ENCODE assay signal across 9 cellular contexts in the genomic region with DNA sequence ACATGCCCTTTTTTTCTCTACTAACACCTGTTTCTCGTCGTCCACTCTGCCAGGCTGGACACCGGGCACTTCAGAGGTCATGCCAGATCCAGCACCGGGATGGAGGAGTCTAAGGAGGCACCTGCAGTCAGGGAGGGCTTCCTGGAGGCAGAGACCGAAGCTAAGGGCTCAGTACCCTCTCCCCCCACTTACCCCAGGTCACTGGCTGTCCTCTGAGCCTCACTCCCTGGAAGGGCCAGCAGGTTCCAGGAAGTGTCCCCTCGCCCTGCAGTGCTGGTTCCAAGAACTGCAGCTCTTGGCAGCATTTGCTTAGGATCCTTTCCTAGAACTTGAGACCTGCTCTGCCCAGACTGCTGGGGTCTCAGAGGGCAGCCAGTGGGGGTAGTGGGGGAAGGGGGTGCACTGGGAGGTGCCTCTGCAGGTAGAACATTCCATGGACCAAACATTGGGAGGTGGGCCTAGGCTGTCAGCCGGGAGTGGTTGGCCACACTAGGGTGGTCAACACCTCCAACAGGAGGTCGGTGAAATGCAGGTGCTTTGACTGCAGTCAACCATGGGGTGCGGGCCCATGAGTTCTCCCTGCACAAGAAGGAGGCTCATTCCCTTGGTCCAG. TPM values are rescaled to one million over a fixed set of nuclear protein-coding genes. Genes with fewer than 3 reads are reported as not detected.
DNase-seq lines count a peak whose midpoint lies in the region; ATAC-seq, FAIRE-seq and TF ChIP-seq lines count a peak whose summit lies in the region.
"Had no signal": no experiment of that assay in that cellular context is flagged by ENCODE, and none has a peak within 500 bp of the region (broad histone marks: within the 10 kb centered on the region; RNA-seq: fewer than 3 reads in every experiment).

No MANE protein-coding gene starts in this region.

- H3K27me3 ChIP-seq in GM12878 (replicated peaks in 1 of 2; ENCODE audit: control insufficient read depth in 2 of 2, insufficient read depth in 2 of 2, low read length in 1 of 2): no peaks in the 10 kb centered on the region
- H3K27me3 ChIP-seq in neural progenitor cell: no peaks in the 10 kb centered on the region

- BruUV-seq in GM12878 (replicated peaks; lab: Mats Ljungman, UMichigan): no TSS peak

- no peak for TF ChIP-seq EP300 in GM12878 (IDR thresholded peaks at IDR 0.05; ENCODE audit: borderline replicate concordance in 1 of 2, control insufficient read depth in 1 of 2, low read depth in 2 of 2, low read length in 2 of 2)

- WGBS in GM12878 (ENCODE audit: insufficient coverage, insufficient replicate concordance, low lambda C conversion rate, missing lambda C conversion rate): 34% methylated on average over 9 of the region's 9 CpGs

- H3K27ac ChIP-seq in GM12878 (ENCODE audit: control insufficient read depth, insufficient read depth) (no peak overlapping the region), neural progenitor cell (no peak overlapping the region)

- no peaks in the 10 kb centered on the region for H3K9me3 Mint-ChIP-seq in natural killer cell treated with Interleukin-12 subunit alpha and Interleukin-12 subunit beta and Interleukin-15 and Interleukin-18, amount 100 ng/mL, for 72 hours
- H3K9me3 Mint-ChIP-seq in natural killer cell (no peaks in the 10 kb centered on the region), neural progenitor cell (no peaks in the 10 kb centered on the region)

- in situ Hi-C loops in GM12878 (cut with MboI): loop anchor here (25.0 kb wide), 1 partner anchor 1087 kb away; no protein-coding TSS in a partner anchor

- no peaks in the 10 kb centered on the region for H3K27me3 Mint-ChIP-seq in natural killer cell treated with Interleukin-12 subunit alpha and Interleukin-12 subunit beta and Interleukin-15 and Interleukin-18, amount 100 ng/mL, for 72 hours
- no peaks in the 10 kb centered on the region for H3K27me3 Mint-ChIP-seq in natural killer cell (ENCODE audit: low read depth in 2 of 2)
- H3K27me3 Mint-ChIP-seq in neural progenitor cell (ENCODE audit: insufficient read depth, low read depth): peaks cover 9% of the 10 kb centered on the region

- DNase-seq in natural killer cell treated with Interleukin-12 subunit alpha and Interleukin-12 subunit beta and Interleukin-15 and Interleukin-18, amount 100 ng/mL, for 72 hours (ENCODE audit: low spot score): no peak
- no peak for DNase-seq in natural killer cell
- DNase-seq in GM12878 (ENCODE audit: low read depth, low spot score): no peak
- no peak for DNase-seq in neural progenitor cell (ENCODE audit: low spot score)
- DNase-seq in activated gamma-delta T cell (lab: John Stamatoyannopoulos, UW): no peak
- no peak for DNase-seq in kidney glomerular epithelial cell (lab: John Stamatoyannopoulos, UW)
- DNase-seq: NCI-H1417 treated with DMSO at 0.1 percent for 48 hours had no signal

- H2AFZ ChIP-seq in GM12878 (ENCODE audit: control insufficient read depth, low read depth, low read length) (peak overlapping the region; percentile 83), neural progenitor cell (replicated peaks) (no peak overlapping the region)

- ATAC-seq in natural killer cell treated with Interleukin-12 subunit alpha and Interleukin-12 subunit beta and Interleukin-15 and Interleukin-18, amount 100 ng/mL, for 72 hours: peak in 1 of 2 donors; percentile 7
- no peak for ATAC-seq in natural killer cell
- ATAC-seq in GM12878: no peak
- no peak for ATAC-seq in GM21825 (IDR thresholded peaks at IDR 0.05; ENCODE audit: unreplicated experiment)
- no peak for ATAC-seq in GM18502 (IDR thresholded peaks at IDR 0.05; ENCODE audit: poor library complexity, unreplicated experiment)

- H3K4me2 ChIP-seq in GM12878 (ENCODE audit: control insufficient read depth, insufficient read depth) (no peak overlapping the region; the same call in 1 of the 2 replicates), neural progenitor cell (no peak overlapping the region)

- intact Hi-C loops in natural killer cell (cut with micrococcal nuclease): no loop called here
- intact Hi-C loops in GM12878 (cut with micrococcal nuclease; ENCODE audit: unreplicated experiment): no loop called here

- H3K79me2 ChIP-seq in GM12878 (ENCODE audit: control insufficient read depth, insufficient read depth, low read length): no peaks in the 10 kb centered on the region
- no peaks in the 10 kb centered on the region for H3K79me2 ChIP-seq in neural progenitor cell (ENCODE audit: low read depth)

- TF ChIP-seq CTCF in natural killer cell (IDR thresholded peaks at IDR 0.05) (no peak), GM12878 (IDR thresholded peaks at IDR 0.05 in 2 of 3, conservative IDR thresholded peaks at IDR 0.05 in 1 of 3; ENCODE audit: control insufficient read depth in 2 of 3, extremely low read depth in 1 of 3, insufficient read depth in 1 of 3, low read depth in 3 of 3, low read length in 3 of 3) (no peak), neural progenitor cell (IDR thresholded peaks at IDR 0.05) (no peak)

- CTCF ChIA-PET in GM12878 (lab: Yijun Ruan, JAX): interaction anchor here (2.3 to 4.8 kb wide), 4 partner anchors 9 to 13 kb away, joined by 7 to 42 read pairs (median 14); a partner anchor contains a TSS

- peak overlapping the region; percentile 99 for H3K27ac Mint-ChIP-seq in natural killer cell treated with Interleukin-12 subunit alpha and Interleukin-12 subunit beta and Interleukin-15 and Interleukin-18, amount 100 ng/mL, for 72 hours
- H3K27ac Mint-ChIP-seq in natural killer cell: peak overlapping the region in 1 of 2 donors; percentile 95
- peak overlapping the region; percentile 34 for H3K27ac Mint-ChIP-seq in neural progenitor cell

- peaks cover 65 to 67% of the 10 kb centered on the region in 2 donors for H3K4me1 Mint-ChIP-seq in natural killer cell treated with Interleukin-12 subunit alpha and Interleukin-12 subunit beta and Interleukin-15 and Interleukin-18, amount 100 ng/mL, for 72 hours (ENCODE audit: low read depth in 2 of 2)
- peaks cover 51 to 63% of the 10 kb centered on the region in 2 donors for H3K4me1 Mint-ChIP-seq in natural killer cell
- H3K4me1 Mint-ChIP-seq in neural progenitor cell: peaks cover 3% of the 10 kb centered on the region

- H3K4me1 ChIP-seq in GM12878 (ENCODE audit: control insufficient read depth, insufficient read depth, low read length) (peaks cover 18% of the 10 kb centered on the region), neural progenitor cell (no peaks in the 10 kb centered on the region)

- H3K36me3 ChIP-seq in GM12878 (ENCODE audit: control insufficient read depth in 2 of 2, insufficient read depth in 2 of 2, low read length in 1 of 2): no peaks in the 10 kb centered on the region
- no peaks in the 10 kb centered on the region for H3K36me3 ChIP-seq in neural progenitor cell

- H3K4me3 ChIP-seq in GM12878 (no peak overlapping the region), neural progenitor cell (no peak overlapping the region)

- no peaks in the 10 kb centered on the region for H3F3A ChIP-seq in neural progenitor cell (ENCODE audit: low read depth)

- TF ChIP-seq POLR2A in GM12878 (IDR thresholded peaks at IDR 0.05; ENCODE audit: low read depth, low read length): no peak

- no peak for TF ChIP-seq RAD21 in GM12878 (IDR thresholded peaks at IDR 0.05; ENCODE audit: insufficient read depth, low read depth, low read length)

- POLR2A ChIA-PET in GM12878 (lab: Charles Lee): interaction anchor here (0.5 to 7.6 kb wide), 5 partner anchors 10 to 32 kb away, joined by 3 to 65 read pairs (median 10); a partner anchor contains a TSS

- peak overlapping the region; percentile 88 for H3K4me3 Mint-ChIP-seq in natural killer cell treated with Interleukin-12 subunit alpha and Interleukin-12 subunit beta and Interleukin-15 and Interleukin-18, amount 100 ng/mL, for 72 hours
- H3K4me3 Mint-ChIP-seq in natural killer cell (no peak overlapping the region), neural progenitor cell (no peak overlapping the region)

- H3K9me3 ChIP-seq in GM12878 (replicated peaks; ENCODE audit: control insufficient read depth, insufficient read depth, low read length): no peaks in the 10 kb centered on the region
- H3K9me3 ChIP-seq in neural progenitor cell (ENCODE audit: low read depth): no peaks in the 10 kb centered on the region

- H3K9ac ChIP-seq in GM12878 (ENCODE audit: control insufficient read depth, insufficient read depth, low read length) (no peak overlapping the region), neural progenitor cell (no peak overlapping the region)

- SMC1A ChIA-PET in GM12878 (lab: Charles Lee; ENCODE audit: uncharacterized antibody, unreplicated experiment): interaction anchor here (1.4 to 3.3 kb wide), 3 partner anchors 10 to 16 kb away, joined by 5 to 15 read pairs (median 11); a partner anchor contains a TSS

- FAIRE-seq in GM12878 (lab: Jason Lieb, UNC): no peak

- H4K20me1 ChIP-seq in GM12878 (ENCODE audit: control insufficient read depth, insufficient read depth) (no peaks in the 10 kb centered on the region), neural progenitor cell (ENCODE audit: low read depth) (no peaks in the 10 kb centered on the region)

- RAD21 ChIA-PET in GM12878 (lab: Charles Lee; ENCODE audit: unreplicated experiment): interaction anchor here (1.0 to 3.0 kb wide), 3 partner anchors 10 to 31 kb away, joined by 4 to 32 read pairs (median 6); a partner anchor contains a TSS

- H3K36me3 Mint-ChIP-seq in natural killer cell treated with Interleukin-12 subunit alpha and Interleukin-12 subunit beta and Interleukin-15 and Interleukin-18, amount 100 ng/mL, for 72 hours: peaks cover 7% of the 10 kb centered on the region
- H3K36me3 Mint-ChIP-seq in natural killer cell (peaks cover 9% of the 10 kb centered on the region), neural progenitor cell (no peaks in the 10 kb centered on the region)

RNA-seq across cellular contexts. Expression of a gene that starts 11.3 kb away (rescaled TPM):
- 100 to 1,000 TPM; 146 to 151 TPM for total RNA-seq in natural killer cell treated with Interleukin-12 subunit alpha and Interleukin-12 subunit beta and Interleukin-15 and Interleukin-18, amount 100 ng/mL, for 72 hours
- 10 to 100 TPM in 2 of 3 donors, 1 to 10 TPM in 1; 2.4 to 23.6 (median 11.3) TPM for total RNA-seq in natural killer cell
- total RNA-seq in GM12878 (2013; cell fraction: nucleolus; rRNA removed): 2.3 and 2.6 TPM in 2 replicates
- total RNA-seq in GM12878 (2014; rRNA removed): 2.3 and 2.5 TPM in 2 replicates
- total RNA-seq in GM12878 (2014; rRNA removed; fragmentation: Illumina TruSeq; extraction: Trizol): 0.94 and 1.0 TPM in 2 replicates
- total RNA-seq in GM12878 (2021): 4.4 and 5.1 TPM in 2 replicates
- polyA plus RNA-seq in GM12878 (2011; ENCODE audit: low read depth): 0.25 TPM
- 0.20 and 0.41 TPM in 2 replicates for polyA plus RNA-seq in GM12878 (2011; rRNA removed)
- polyA plus RNA-seq in GM12878 (2011; cell fraction: cytosol; rRNA removed): 0.97 and 1.0 TPM in 2 replicates
- 1.8 and 2.2 TPM in 2 replicates for polyA plus RNA-seq in GM12878 (2011; cell fraction: nucleus; rRNA removed)
- 1.4 and 1.5 TPM in 2 replicates for polyA plus RNA-seq in GM12878 (2012)
- 1.4 and 2.7 TPM in 2 replicates for polyA plus RNA-seq in GM12878 (2014; fragmentation: Illumina TruSeq; extraction: Trizol)
- polyA plus RNA-seq in GM12878 (2014; fragmentation: Nextera tagmentation; extraction: Ambion mirVana): under 1 TPM; 0.21 to 0.57 TPM
- polyA plus RNA-seq in GM12878 (2014; rRNA removed): 3.2 and 3.7 TPM in 2 replicates
- polyA plus RNA-seq in GM12878 (2016; fragmentation: Nextera tagmentation; extraction: Ambion mirVana): 1 to 10 TPM; 1.1 to 2.5 TPM
- 1.6 and 1.9 TPM in 2 replicates for polyA minus RNA-seq in GM12878 (2011; rRNA and poly(A)+ RNA removed)
- 0.80 and 0.94 TPM in 2 replicates for polyA minus RNA-seq in GM12878 (2011; cell fraction: cytosol; rRNA and poly(A)+ RNA removed)
- polyA minus RNA-seq in GM12878 (2011; cell fraction: nucleus; rRNA and poly(A)+ RNA removed): 1.9 and 3.2 TPM in 2 replicates
- total RNA-seq in neural progenitor cell (ENCODE audit: low replicate concordance): 0.32 and 0.90 TPM in 2 replicates

RNA-seq across cellular contexts. Expression of a gene that starts 16.7 kb away (rescaled TPM):
- 100 to 1,000 TPM in 1 of 2 donors, 10 to 100 TPM in 1; 84.8 to 106 TPM for total RNA-seq in natural killer cell treated with Interleukin-12 subunit alpha and Interleukin-12 subunit beta and Interleukin-15 and Interleukin-18, amount 100 ng/mL, for 72 hours
- total RNA-seq in natural killer cell: 10 to 100 TPM; 48.0 to 57.7 (median 49.3) TPM
- 25.1 and 26.3 TPM in 2 replicates for total RNA-seq in GM12878 (2013; cell fraction: nucleolus; rRNA removed)
- 42.6 and 49.2 TPM in 2 replicates for total RNA-seq in GM12878 (2014; rRNA removed)
- 25.4 and 27.2 TPM in 2 replicates for total RNA-seq in GM12878 (2014; rRNA removed; fragmentation: Illumina TruSeq; extraction: Trizol)
- total RNA-seq in GM12878 (2021): 39.9 and 42.0 TPM in 2 replicates
- polyA plus RNA-seq in GM12878 (2011; ENCODE audit: low read depth): 9.1 TPM
- 33.5 and 66.0 TPM in 2 replicates for polyA plus RNA-seq in GM12878 (2011; rRNA removed)
- 81.5 and 93.9 TPM in 2 replicates for polyA plus RNA-seq in GM12878 (2011; cell fraction: cytosol; rRNA removed)
- 58.1 and 59.6 TPM in 2 replicates for polyA plus RNA-seq in GM12878 (2011; cell fraction: nucleus; rRNA removed)
- 14.5 and 14.9 TPM in 2 replicates for polyA plus RNA-seq in GM12878 (2012)
- polyA plus RNA-seq in GM12878 (2014; fragmentation: Illumina TruSeq; extraction: Trizol): 39.9 and 46.7 TPM in 2 replicates
- 1 to 10 TPM; 7.9 to 8.7 TPM for polyA plus RNA-seq in GM12878 (2014; fragmentation: Nextera tagmentation; extraction: Ambion mirVana)
- 43.9 and 45.3 TPM in 2 replicates for polyA plus RNA-seq in GM12878 (2014; rRNA removed)
- polyA plus RNA-seq in GM12878 (2016; fragmentation: Nextera tagmentation; extraction: Ambion mirVana): 10 to 100 TPM; 32.4 to 38.0 TPM
- 53.0 and 58.0 TPM in 2 replicates for polyA minus RNA-seq in GM12878 (2011; rRNA and poly(A)+ RNA removed)
- polyA minus RNA-seq in GM12878 (2011; cell fraction: cytosol; rRNA and poly(A)+ RNA removed): 12.2 and 17.4 TPM in 2 replicates
- 11.7 and 18.6 TPM in 2 replicates for polyA minus RNA-seq in GM12878 (2011; cell fraction: nucleus; rRNA and poly(A)+ RNA removed)
- total RNA-seq in neural progenitor cell (ENCODE audit: low replicate concordance): 47.7 and 77.5 TPM in 2 replicates

RNA-seq across cellular contexts. Expression of a gene that starts 30.9 kb away (rescaled TPM):
- 10 to 100 TPM; 31.5 to 48.4 TPM for total RNA-seq in natural killer cell treated with Interleukin-12 subunit alpha and Interleukin-12 subunit beta and Interleukin-15 and Interleukin-18, amount 100 ng/mL, for 72 hours
- 10 to 100 TPM; 20.5 to 29.3 (median 28.2) TPM for total RNA-seq in natural killer cell
- total RNA-seq in GM12878 (2013; cell fraction: nucleolus; rRNA removed): 52.1 and 58.3 TPM in 2 replicates
- 10.4 and 11.3 TPM in 2 replicates for total RNA-seq in GM12878 (2014; rRNA removed)
- total RNA-seq in GM12878 (2014; rRNA removed; fragmentation: Illumina TruSeq; extraction: Trizol): 9.5 and 10.5 TPM in 2 replicates
- total RNA-seq in GM12878 (2021): 14.4 and 16.4 TPM in 2 replicates
- 13.7 TPM for polyA plus RNA-seq in GM12878 (2011; ENCODE audit: low read depth)
- polyA plus RNA-seq in GM12878 (2011; rRNA removed): 8.7 and 13.5 TPM in 2 replicates
- polyA plus RNA-seq in GM12878 (2011; cell fraction: cytosol; rRNA removed): 16.2 and 20.1 TPM in 2 replicates
- 57.9 and 77.5 TPM in 2 replicates for polyA plus RNA-seq in GM12878 (2011; cell fraction: nucleus; rRNA removed)
- 14.4 and 14.5 TPM in 2 replicates for polyA plus RNA-seq in GM12878 (2012)
- 4.9 and 9.9 TPM in 2 replicates for polyA plus RNA-seq in GM12878 (2014; fragmentation: Illumina TruSeq; extraction: Trizol)
- 10 to 100 TPM in 1 of 2 experiments, 1 to 10 TPM in 1; 2.8 to 10.5 TPM for polyA plus RNA-seq in GM12878 (2014; fragmentation: Nextera tagmentation; extraction: Ambion mirVana)
- polyA plus RNA-seq in GM12878 (2014; rRNA removed): 15.1 and 15.8 TPM in 2 replicates
- 10 to 100 TPM; 17.8 to 19.0 TPM for polyA plus RNA-seq in GM12878 (2016; fragmentation: Nextera tagmentation; extraction: Ambion mirVana)
- polyA minus RNA-seq in GM12878 (2011; rRNA and poly(A)+ RNA removed): 12.1 and 16.6 TPM in 2 replicates
- 4.0 and 4.4 TPM in 2 replicates for polyA minus RNA-seq in GM12878 (2011; cell fraction: cytosol; rRNA and poly(A)+ RNA removed)
- 18.7 and 25.0 TPM in 2 replicates for polyA minus RNA-seq in GM12878 (2011; cell fraction: nucleus; rRNA and poly(A)+ RNA removed)
- total RNA-seq in neural progenitor cell (ENCODE audit: low replicate concordance): 9.3 and 20.8 TPM in 2 replicates

RNA-seq across cellular contexts. Expression of a gene that starts 32.7 kb away (rescaled TPM):
- total RNA-seq in natural killer cell treated with Interleukin-12 subunit alpha and Interleukin-12 subunit beta and Interleukin-15 and Interleukin-18, amount 100 ng/mL, for 72 hours: 1 to 10 TPM; 5.1 to 6.2 TPM
- total RNA-seq in natural killer cell (10 to 100 TPM in 2 of 3 donors, 1 to 10 TPM in 1; 7.5 to 15.3 (median 11.7) TPM), GM12878 (2014; rRNA removed) (0.45 and 0.87 TPM in 2 replicates), GM12878 (2014; rRNA removed; fragmentation: Illumina TruSeq; extraction: Trizol) (0.64 and 0.76 TPM in 2 replicates), GM12878 (2021) (0.61 and 1.3 TPM in 2 replicates), neural progenitor cell (ENCODE audit: low replicate concordance) (8.5 and 15.6 TPM in 2 replicates)
- total RNA-seq in GM12878 (2013; cell fraction: nucleolus; rRNA removed): 2.5 and 3.6 TPM in 2 replicates
- 1.3 TPM for polyA plus RNA-seq in GM12878 (2011; ENCODE audit: low read depth)
- polyA plus RNA-seq in GM12878 (2011; rRNA removed) (2.3 and 3.2 TPM in 2 replicates), GM12878 (2014; fragmentation: Illumina TruSeq; extraction: Trizol) (0.48 and 1.0 TPM in 2 replicates), GM12878 (2014; fragmentation: Nextera tagmentation; extraction: Ambion mirVana) (under 1 TPM; 0.06 to 0.22 TPM), GM12878 (2014; rRNA removed) (0.77 and 1.7 TPM in 2 replicates), GM12878 (2016; fragmentation: Nextera tagmentation; extraction: Ambion mirVana) (under 1 TPM; 0.44 to 0.56 TPM)
- 3.9 and 4.8 TPM in 2 replicates for polyA plus RNA-seq in GM12878 (2011; cell fraction: cytosol; rRNA removed)
- 8.2 and 11.4 TPM in 2 replicates for polyA plus RNA-seq in GM12878 (2011; cell fraction: nucleus; rRNA removed)
- 1.6 and 1.9 TPM in 2 replicates for polyA plus RNA-seq in GM12878 (2012)
- polyA minus RNA-seq in GM12878 (2011; rRNA and poly(A)+ RNA removed): 1.6 and 3.4 TPM in 2 replicates
- polyA minus RNA-seq in GM12878 (2011; cell fraction: cytosol; rRNA and poly(A)+ RNA removed): 0.52 TPM in 1 of 2 replicates, not detected in the other
- 1.8 and 3.3 TPM in 2 replicates for polyA minus RNA-seq in GM12878 (2011; cell fraction: nucleus; rRNA and poly(A)+ RNA removed)

Comparison
In these comparisons a context has a peak if more than half of its experiments do, and no peak if none do; other contexts are left out.
1. RNA of a gene that starts 11.3 kb away (total RNA-seq): 146 to 151 TPM in natural killer cell treated with Interleukin-12 subunit alpha and Interleukin-12 subunit beta and Interleukin-15 and Interleukin-18, amount 100 ng/mL, for 72 hours; 2.4 to 23.6 TPM in natural killer cell, 0.94 to 5.1 TPM in GM12878 and 0.32 to 0.90 TPM in neural progenitor cell; every median in the first group is over 4 times any median in the second.